Comparison of ENCODE assay signal across 10 cellular contexts in genomic region chr19:18607222-18608101, GRCh38. TPM values are rescaled to one million over a fixed set of nuclear protein-coding genes. Genes with fewer than 3 reads are reported as not detected.
DNase-seq lines count a peak whose midpoint lies in the region; ATAC-seq and TF ChIP-seq lines count a peak whose summit lies in the region.
"Had no signal": no experiment of that assay in that cellular context is flagged by ENCODE, and none has a peak within 500 bp of the region (broad histone marks: within the 10 kb centered on the region; RNA-seq: fewer than 3 reads in every experiment).

No MANE protein-coding gene starts in this region.

- H3K27ac Mint-ChIP-seq in activated CD4-positive, alpha-beta T cell treated with anti-CD3 and anti-CD28 coated beads, Interleukin-2, amount 10 ng/mL, durations not matched to agents 24 days and 14 days, result no peak overlapping the region
- H3K27ac Mint-ChIP-seq in stimulated activated effector memory CD8-positive, alpha-beta T cell treated with anti-CD3 and anti-CD28 coated beads, Interleukin-12 subunit alpha, Interleukin-12 subunit beta, amount 100 ng/mL, for 72 hours, result no peak overlapping the region

- intact Hi-C loops in activated CD4-positive, alpha-beta T cell treated with anti-CD3 and anti-CD28 coated beads, Interleukin-2, amount 10 ng/mL, durations not matched to agents 24 days and 14 days (cut with micrococcal nuclease), result no loop called here

- H3K36me3 Mint-ChIP-seq in activated CD4-positive, alpha-beta T cell treated with anti-CD3 and anti-CD28 coated beads, Interleukin-2, amount 10 ng/mL, durations not matched to agents 24 days and 14 days (ENCODE audit: low read depth), result peaks cover 1% of the 10 kb centered on the region
- no peaks in the 10 kb centered on the region for H3K36me3 Mint-ChIP-seq in stimulated activated effector memory CD8-positive, alpha-beta T cell treated with anti-CD3 and anti-CD28 coated beads, Interleukin-12 subunit alpha, Interleukin-12 subunit beta, amount 100 ng/mL, for 72 hours

- H3K4me1 Mint-ChIP-seq in activated CD4-positive, alpha-beta T cell treated with anti-CD3 and anti-CD28 coated beads, Interleukin-2, amount 10 ng/mL, durations not matched to agents 24 days and 14 days, result peaks cover 11% of the 10 kb centered on the region
- peaks cover 35% of the 10 kb centered on the region for H3K4me1 Mint-ChIP-seq in stimulated activated effector memory CD8-positive, alpha-beta T cell treated with anti-CD3 and anti-CD28 coated beads, Interleukin-12 subunit alpha, Interleukin-12 subunit beta, amount 100 ng/mL, for 72 hours

- H3K4me3 ChIP-seq in fibroblast of the aortic adventitia (ENCODE audit: low read depth, low read length), result peak overlapping the region; percentile 28

- POLR2A ChIA-PET in RWPE1 (lab: Yijun Ruan, JAX; ENCODE audit: low non-redundant PET), result no interaction called here

- ATAC-seq in stimulated activated effector memory CD8-positive, alpha-beta T cell treated with anti-CD3 and anti-CD28 coated beads, Interleukin-12 subunit alpha, Interleukin-12 subunit beta, amount 100 ng/mL, for 72 hours, result no peak
- ATAC-seq in HG02870 (IDR thresholded peaks at IDR 0.05; ENCODE audit: unreplicated experiment), result no peak

- H3K27me3 Mint-ChIP-seq in activated CD4-positive, alpha-beta T cell treated with anti-CD3 and anti-CD28 coated beads, Interleukin-2, amount 10 ng/mL, durations not matched to agents 24 days and 14 days, result peaks cover 73% of the 10 kb centered on the region

- CTCF ChIA-PET in RWPE1 (lab: Yijun Ruan, JAX), result interaction anchor here (1.0 kb wide), 3 partner anchors 24 to 240 kb away, joined by 3 to 5 read pairs (median 4); no protein-coding TSS in a partner anchor

- peak overlapping the region; percentile 10; the same call in 1 of the 2 replicates for H3K27ac ChIP-seq in RWPE1
- H3K27ac ChIP-seq: HL-60 had no signal

- no peaks in the 10 kb centered on the region for H3K9me3 Mint-ChIP-seq in activated CD4-positive, alpha-beta T cell treated with anti-CD3 and anti-CD28 coated beads, Interleukin-2, amount 10 ng/mL, durations not matched to agents 24 days and 14 days
- H3K9me3 Mint-ChIP-seq in stimulated activated effector memory CD8-positive, alpha-beta T cell treated with anti-CD3 and anti-CD28 coated beads, Interleukin-12 subunit alpha, Interleukin-12 subunit beta, amount 100 ng/mL, for 72 hours, result no peaks in the 10 kb centered on the region

- no peak overlapping the region for H3K4me3 Mint-ChIP-seq in activated CD4-positive, alpha-beta T cell treated with anti-CD3 and anti-CD28 coated beads, Interleukin-2, amount 10 ng/mL, durations not matched to agents 24 days and 14 days
- peak overlapping the region; percentile 27 for H3K4me3 Mint-ChIP-seq in stimulated activated effector memory CD8-positive, alpha-beta T cell treated with anti-CD3 and anti-CD28 coated beads, Interleukin-12 subunit alpha, Interleukin-12 subunit beta, amount 100 ng/mL, for 72 hours

- no peak for TF ChIP-seq CTCF in RWPE1 (conservative IDR thresholded peaks at IDR 0.05; ENCODE audit: low read depth)
- TF ChIP-seq CTCF in fibroblast of the aortic adventitia (IDR thresholded peaks at IDR 0.05; ENCODE audit: insufficient read depth, low read length), result no peak

- DNase-seq in activated CD4-positive, alpha-beta T cell treated with anti-CD3 and anti-CD28 coated beads for 4 hours, result peak; percentile 52 to 55
- DNase-seq in activated CD4-positive, alpha-beta T cell treated with anti-CD3 and anti-CD28 coated beads, Interleukin-2, amount 10 ng/mL, durations not matched to agents 24 days and 14 days, result no peak
- no peak for DNase-seq in RWPE1 (ENCODE audit: low spot score)
- no peak for DNase-seq in fibroblast of the aortic adventitia (ENCODE audit: low read depth)
- DNase-seq in stimulated activated effector memory CD8-positive, alpha-beta T cell treated with anti-CD3 and anti-CD28 coated beads, Interleukin-12 subunit alpha, Interleukin-12 subunit beta, amount 100 ng/mL, for 72 hours (ENCODE audit: low spot score in 2 of 2), result no peak
- no peak for DNase-seq in NOMO-1 (lab: John Stamatoyannopoulos, UW; ENCODE audit: unreplicated experiment in 2 of 2)
- DNase-seq in AG08395 (ENCODE audit: low spot score), result no peak
- DNase-seq: stimulated activated CD8-positive, alpha-beta memory T cell treated with anti-CD3 and anti-CD28 coated beads, Interleukin-4, amount 100 ng/mL, for 48 hours had no signal

RNA-seq across cellular contexts. Expression of gene CRLF1, which starts 0.9 kb away (rescaled TPM):
- total RNA-seq in activated CD4-positive, alpha-beta T cell treated with anti-CD3 and anti-CD28 coated beads, Interleukin-2, amount 10 ng/mL, durations not matched to agents 24 days and 14 days, result not detected in 2 replicates
- total RNA-seq in fibroblast of the aortic adventitia (ENCODE audit: low replicate concordance), result 16.5 and 69.1 TPM in 2 replicates

RNA-seq across cellular contexts. Expression of gene TMEM59L, which starts 5.2 kb away (rescaled TPM):
- not detected in 2 replicates for total RNA-seq in activated CD4-positive, alpha-beta T cell treated with anti-CD3 and anti-CD28 coated beads, Interleukin-2, amount 10 ng/mL, durations not matched to agents 24 days and 14 days
- total RNA-seq in fibroblast of the aortic adventitia (ENCODE audit: low replicate concordance), result 1.2 and 2.2 TPM in 2 replicates

RNA-seq across cellular contexts. Expression of gene REX1BD, which starts 18.9 kb away (rescaled TPM):
- 130 and 138 TPM in 2 replicates for total RNA-seq in activated CD4-positive, alpha-beta T cell treated with anti-CD3 and anti-CD28 coated beads, Interleukin-2, amount 10 ng/mL, durations not matched to agents 24 days and 14 days
- 41.4 and 153 TPM in 2 replicates for total RNA-seq in fibroblast of the aortic adventitia (ENCODE audit: low replicate concordance)

RNA-seq across cellular contexts. Expression of gene KLHL26, which starts 29.4 kb away (rescaled TPM):
- total RNA-seq in activated CD4-positive, alpha-beta T cell treated with anti-CD3 and anti-CD28 coated beads, Interleukin-2, amount 10 ng/mL, durations not matched to agents 24 days and 14 days, result 12.1 and 14.0 TPM in 2 replicates
- total RNA-seq in fibroblast of the aortic adventitia (ENCODE audit: low replicate concordance), result 3.9 and 5.2 TPM in 2 replicates

RNA-seq across cellular contexts. Expression of gene UBA52, which starts 35.8 kb away (rescaled TPM):
- total RNA-seq in activated CD4-positive, alpha-beta T cell treated with anti-CD3 and anti-CD28 coated beads, Interleukin-2, amount 10 ng/mL, durations not matched to agents 24 days and 14 days, result 1,581 and 1,604 TPM in 2 replicates
- 496 and 1,084 TPM in 2 replicates for total RNA-seq in fibroblast of the aortic adventitia (ENCODE audit: low replicate concordance)

Comparison
In these comparisons a context has a peak if more than half of its experiments do, and no peak if none do; other contexts are left out.
1. DNase-seq: peak in activated CD4-positive, alpha-beta T cell treated with anti-CD3 and anti-CD28 coated beads for 4 hours (2 of 2); none in activated CD4-positive, alpha-beta T cell treated with anti-CD3 and anti-CD28 coated beads, Interleukin-2, amount 10 ng/mL, durations not matched to agents 24 days and 14 days (single experiment), RWPE1 (single experiment), fibroblast of the aortic adventitia (single experiment), stimulated activated effector memory CD8-positive, alpha-beta T cell treated with anti-CD3 and anti-CD28 coated beads, Interleukin-12 subunit alpha, Interleukin-12 subunit beta, amount 100 ng/mL, for 72 hours (0 of 2), NOMO-1 (0 of 2) and AG08395 (single experiment).
2. RNA of gene CRLF1, which starts 0.9 kb away (total RNA-seq): 16.5 to 69.1 TPM in fibroblast of the aortic adventitia; not detected in activated CD4-positive, alpha-beta T cell treated with anti-CD3 and anti-CD28 coated beads, Interleukin-2, amount 10 ng/mL, durations not matched to agents 24 days and 14 days; every median in the first group is over 10 times any median in the second.